ENCODE assay signal across 13 cellular contexts in genomic region chr19:41395355-41395754, GRCh38. TPM values are rescaled to one million over a fixed set of nuclear protein-coding genes. Genes with fewer than 3 reads are reported as not detected.
A peak's percentile ranks its signal among the peaks of the same experiment; 100 is the strongest.
DNase-seq lines count a peak whose midpoint lies in the region; ATAC-seq and TF ChIP-seq lines count a peak whose summit lies in the region.
"Had no signal": no experiment of that assay in that cellular context is flagged by ENCODE, and none has a peak within 500 bp of the region (broad histone marks: within the 10 kb centered on the region; RNA-seq: fewer than 3 reads in every experiment).

No MANE protein-coding gene starts in this region.

- no peak overlapping the region for H4K5ac ChIP-seq in H9 (ENCODE audit: insufficient read length, low read depth, low read length)

- no CpG with 5 or more reads among the region's 6 CpGs for WGBS in H9 (ENCODE audit: extremely low coverage, insufficient read length, low lambda C conversion rate)
- WGBS in endodermal cell (ENCODE audit: insufficient coverage in 1 of 2, insufficient read length in 1 of 2), 2 experiments: 81 to 97% methylated on average over 4 to 6 of the region's 6 CpGs

- no peak for DNase-seq in T-helper 2 cell treated with Interferon-gamma antibody and Interleukin-4, amounts not matched to agents 5 μg/mL and 100 μg/mL, for 36 hours (ENCODE audit: low spot score)
- DNase-seq in T-helper 2 cell (no peak), H9 (no peak), WTC11 (ENCODE audit: low spot score) (no peak), midbrain (lab: John Stamatoyannopoulos, UW) (no peak), endodermal cell (no peak), NCI-H1105 treated with DMSO at 0.1 percent for 48 hours (lab: John Stamatoyannopoulos, UW) (no peak)
- no peak for DNase-seq in naive thymus-derived CD4-positive, alpha-beta T cell
- DNase-seq: NCI-H146, NCI-H510A treated with DMSO at 0.1 percent for 48 hours, small intestine had no signal

- no peak overlapping the region for H2BK15ac ChIP-seq in H9 (ENCODE audit: low read depth, low read length)

- no peak overlapping the region for H3K14ac ChIP-seq in H9 (ENCODE audit: insufficient read depth, low read length)

- no peaks in the 10 kb centered on the region for H3K9me3 Mint-ChIP-seq in T-helper 2 cell treated with Interferon-gamma antibody and Interleukin-4, amounts not matched to agents 5 μg/mL and 100 μg/mL, for 36 hours
- H3K9me3 Mint-ChIP-seq in H9 (no peaks in the 10 kb centered on the region; a peak in 1 of 5 replicates), WTC11 (no peaks in the 10 kb centered on the region), endodermal cell (no peaks in the 10 kb centered on the region)
- no peaks in the 10 kb centered on the region for H3K9me3 Mint-ChIP-seq in naive thymus-derived CD4-positive, alpha-beta T cell

- TF ChIP-seq CTCF in H9 (conservative IDR thresholded peaks at IDR 0.05) (no peak), WTC11 (IDR thresholded peaks at IDR 0.05) (no peak), endodermal cell (conservative IDR thresholded peaks at IDR 0.05) (no peak)

- no peak for ATAC-seq in WTC11
- no peak for ATAC-seq in naive thymus-derived CD4-positive, alpha-beta T cell

- H3K36me3 Mint-ChIP-seq in T-helper 2 cell treated with Interferon-gamma antibody and Interleukin-4, amounts not matched to agents 5 μg/mL and 100 μg/mL, for 36 hours (ENCODE audit: low read depth): peaks cover 15% of the 10 kb centered on the region
- H3K36me3 Mint-ChIP-seq in H9 (ENCODE audit: insufficient read depth in 1 of 3, low read depth in 3 of 3): peaks cover 0 to 30% (median 15%) of the 10 kb centered on the region in 3 experiments; a peak in 5 of 7 replicates
- peaks cover 12% of the 10 kb centered on the region for H3K36me3 Mint-ChIP-seq in WTC11
- peaks cover 4 to 21% (median 6%) of the 10 kb centered on the region in 5 donors for H3K36me3 Mint-ChIP-seq in naive thymus-derived CD4-positive, alpha-beta T cell
- peaks cover 15% of the 10 kb centered on the region for H3K36me3 Mint-ChIP-seq in endodermal cell (ENCODE audit: low read depth)

- H3K27me3 ChIP-seq in H9 (ENCODE audit: insufficient read depth, low read length) (no peaks in the 10 kb centered on the region), endodermal cell (ENCODE audit: control insufficient read depth, insufficient read depth, low read length, poor library complexity, severe bottlenecking) (no peaks in the 10 kb centered on the region)
- no peaks in the 10 kb centered on the region for H3K27me3 ChIP-seq in naive thymus-derived CD4-positive, alpha-beta T cell (ENCODE audit: control insufficient read depth in 2 of 2, insufficient read depth in 2 of 2, low read length in 2 of 2)
- H3K27me3 ChIP-seq: cardiac muscle cell had no signal

- no peaks in the 10 kb centered on the region for H3K27me3 Mint-ChIP-seq in T-helper 2 cell treated with Interferon-gamma antibody and Interleukin-4, amounts not matched to agents 5 μg/mL and 100 μg/mL, for 36 hours (ENCODE audit: low read depth)
- H3K27me3 Mint-ChIP-seq in H9 (ENCODE audit: low read depth) (no peaks in the 10 kb centered on the region; the same call in 1 of the 2 replicates), WTC11 (ENCODE audit: low read depth) (no peaks in the 10 kb centered on the region), endodermal cell (ENCODE audit: insufficient read depth) (no peaks in the 10 kb centered on the region)
- no peaks in the 10 kb centered on the region for H3K27me3 Mint-ChIP-seq in naive thymus-derived CD4-positive, alpha-beta T cell

- peak overlapping the region; percentile 6 for H3K27ac Mint-ChIP-seq in T-helper 2 cell treated with Interferon-gamma antibody and Interleukin-4, amounts not matched to agents 5 μg/mL and 100 μg/mL, for 36 hours
- peak overlapping the region; percentile 6 to 57 (median 22); a peak in 5 of 7 replicates for H3K27ac Mint-ChIP-seq in H9
- H3K27ac Mint-ChIP-seq in WTC11: peak overlapping the region; percentile 48
- H3K27ac Mint-ChIP-seq in naive thymus-derived CD4-positive, alpha-beta T cell: peak overlapping the region in 5 of 9 donors; percentile 59 to 84 (median 80)
- H3K27ac Mint-ChIP-seq in endodermal cell: no peak overlapping the region

- no peak overlapping the region for H3K4me3 ChIP-seq in naive thymus-derived CD4-positive, alpha-beta T cell (ENCODE audit: low read length)
- H3K4me3 ChIP-seq in endodermal cell (ENCODE audit: low read length): no peak overlapping the region
- H3K4me3 ChIP-seq: cardiac muscle cell had no signal

- peaks cover 0 to 35% (median 5%) of the 10 kb centered on the region in 3 experiments for H3K36me3 ChIP-seq in naive thymus-derived CD4-positive, alpha-beta T cell (ENCODE audit: control insufficient read depth in 2 of 3, insufficient read depth in 3 of 3, low read length in 3 of 3)
- H3K36me3 ChIP-seq in endodermal cell (ENCODE audit: control insufficient read depth, insufficient read depth, low read length): peaks cover 12% of the 10 kb centered on the region
- H3K36me3 ChIP-seq: cardiac muscle cell had no signal

- H3K23ac ChIP-seq in H9 (ENCODE audit: insufficient read length, low read depth, low read length): no peak overlapping the region

- no peak overlapping the region for H3K4me2 ChIP-seq in H9 (ENCODE audit: insufficient read depth, insufficient read length, low read length)

- H2AK5ac ChIP-seq in H9 (ENCODE audit: insufficient read length, low read length): no peak overlapping the region

- H2AFZ ChIP-seq in H9 (ENCODE audit: low read length): no peak overlapping the region

- H2BK5ac ChIP-seq in H9 (ENCODE audit: insufficient read length, low read length): no peak overlapping the region

- H3K18ac ChIP-seq in H9 (ENCODE audit: insufficient read length, low read depth, low read length): no peak overlapping the region

- H3K27ac ChIP-seq in H9 (ENCODE audit: insufficient read length, low read depth, low read length) (no peak overlapping the region), endodermal cell (ENCODE audit: low read depth, low read length) (no peak overlapping the region)
- H3K27ac ChIP-seq in naive thymus-derived CD4-positive, alpha-beta T cell (ENCODE audit: low read depth, low read length): no peak overlapping the region
- H3K27ac ChIP-seq: cardiac muscle cell had no signal

- no peak overlapping the region for H3K9ac ChIP-seq in H9 (ENCODE audit: extremely low read depth, insufficient read length, low read length)
- H3K9ac ChIP-seq in endodermal cell (ENCODE audit: extremely low read depth, low read length, poor library complexity, severe bottlenecking): no peak overlapping the region

- H3K9me3 ChIP-seq in H9 (ENCODE audit: control insufficient read depth, low read depth, low read length) (no peaks in the 10 kb centered on the region), endodermal cell (ENCODE audit: control insufficient read depth, low read length) (no peaks in the 10 kb centered on the region)
- H3K9me3 ChIP-seq in naive thymus-derived CD4-positive, alpha-beta T cell (ENCODE audit: control insufficient read depth in 2 of 3, low read length in 3 of 3): no peaks in the 10 kb centered on the region

- H3K56ac ChIP-seq in H9 (ENCODE audit: insufficient read length, low read depth, low read length): no peak overlapping the region

- no peaks in the 10 kb centered on the region for H3K79me2 ChIP-seq in H9 (ENCODE audit: insufficient read depth, low read length)

- H3T11ph ChIP-seq in H9 (ENCODE audit: low read length): no peak overlapping the region

- H4K20me1 ChIP-seq in H9 (ENCODE audit: control insufficient read depth, insufficient read depth, insufficient read length): no peaks in the 10 kb centered on the region

- no peak overlapping the region for H3K4ac ChIP-seq in H9 (ENCODE audit: low read depth, low read length)

- no peak overlapping the region for H2BK12ac ChIP-seq in H9 (ENCODE audit: insufficient read length, low read depth, low read length)

- peaks cover 9% of the 10 kb centered on the region for H3K23me2 ChIP-seq in H9 (ENCODE audit: insufficient read length, low read depth, low read length, poor library complexity, severe bottlenecking)

- intact Hi-C loops in naive thymus-derived CD4-positive, alpha-beta T cell (cut with micrococcal nuclease): loop anchor here (5.0 to 10.0 kb wide), 3 partner anchors 678 to 1027 kb away; partner anchors contain the start of genes COQ8B (in 1 of the 2), ITPKC (in 1 of the 2) and SERTAD3 (in 1 of the 2)

- H2BK20ac ChIP-seq in H9 (ENCODE audit: low read depth, low read length, poor library complexity, severe bottlenecking): no peak overlapping the region

- H3K4me1 ChIP-seq in H9 (ENCODE audit: insufficient read depth, low read length) (no peaks in the 10 kb centered on the region), endodermal cell (ENCODE audit: control insufficient read depth, insufficient read depth, low read length) (peaks cover 2% of the 10 kb centered on the region)
- peaks cover 19 to 23% of the 10 kb centered on the region in 2 donors for H3K4me1 ChIP-seq in naive thymus-derived CD4-positive, alpha-beta T cell (ENCODE audit: control insufficient read depth in 2 of 2, insufficient read depth in 2 of 2, low read length in 2 of 2)

- POLR2A ChIA-PET in WTC11 (lab: Charles Lee): no interaction called here
- POLR2A ChIA-PET in naive thymus-derived CD4-positive, alpha-beta T cell (lab: Charles Lee): interaction anchor here (2.7 to 4.0 kb wide), 2 partner anchors 31 to 43 kb away, joined by 12 to 13 read pairs; partner anchors contain the start of gene B9D2

- H3K4me3 Mint-ChIP-seq in T-helper 2 cell treated with Interferon-gamma antibody and Interleukin-4, amounts not matched to agents 5 μg/mL and 100 μg/mL, for 36 hours: peak overlapping the region; percentile 52
- H3K4me3 Mint-ChIP-seq in H9 (peak overlapping the region; percentile 73 to 99; a peak in 4 of 5 replicates), WTC11 (peak overlapping the region; percentile 100), endodermal cell (no peak overlapping the region)
- H3K4me3 Mint-ChIP-seq in naive thymus-derived CD4-positive, alpha-beta T cell: peak overlapping the region; percentile 24 to 99 (median 78)

- no peak overlapping the region for H4K91ac ChIP-seq in H9 (ENCODE audit: insufficient read length, low read depth, low read length)

- CTCF ChIA-PET in WTC11 (lab: Charles Lee): no interaction called here
- CTCF ChIA-PET in naive thymus-derived CD4-positive, alpha-beta T cell (lab: Charles Lee): no interaction called here

- peaks cover 6% of the 10 kb centered on the region for H3K79me1 ChIP-seq in H9 (ENCODE audit: insufficient read depth, low read depth, low read length, poor library complexity, severe bottlenecking)

- peaks cover 27% of the 10 kb centered on the region for H3K4me1 Mint-ChIP-seq in T-helper 2 cell treated with Interferon-gamma antibody and Interleukin-4, amounts not matched to agents 5 μg/mL and 100 μg/mL, for 36 hours (ENCODE audit: low read depth)
- H3K4me1 Mint-ChIP-seq in H9 (peaks cover 21 to 24% of the 10 kb centered on the region in 2 experiments), WTC11 (peaks cover 22% of the 10 kb centered on the region), endodermal cell (peaks cover 11% of the 10 kb centered on the region)
- peaks cover 33 to 48% (median 41%) of the 10 kb centered on the region in 7 donors for H3K4me1 Mint-ChIP-seq in naive thymus-derived CD4-positive, alpha-beta T cell

- no peak overlapping the region for H2BK120ac ChIP-seq in H9 (ENCODE audit: low read depth, low read length, poor library complexity, severe bottlenecking)

- H4K8ac ChIP-seq in H9 (replicated peaks; ENCODE audit: insufficient read length, low read depth, low read length): no peak overlapping the region

RNA-seq across cellular contexts. Expression of gene EXOSC5, which starts 1.8 kb away (rescaled TPM):
- 58.7 and 62.1 TPM in 2 replicates for total RNA-seq in H9 (2021)
- total RNA-seq in WTC11 (2021): 56.4 to 60.3 TPM (median 56.6 TPM) in 3 replicates
- total RNA-seq in naive thymus-derived CD4-positive, alpha-beta T cell: 10 to 100 TPM; 15.0 to 37.5 (median 20.6) TPM
- 10 to 100 TPM; 76.0 to 84.8 TPM for polyA plus RNA-seq in naive thymus-derived CD4-positive, alpha-beta T cell
- 10 to 100 TPM; 15.7 to 23.6 TPM for total RNA-seq in endodermal cell
- polyA plus RNA-seq in endodermal cell (2013, experiment 1 of 2): 21.9 TPM
- polyA plus RNA-seq in endodermal cell (2013, experiment 2 of 2): 19.8 TPM

RNA-seq across cellular contexts. Expression of gene BCKDHA, which starts 2.3 kb away (rescaled TPM):
- 21.1 and 28.3 TPM in 2 replicates for total RNA-seq in H9 (2021)
- 18.8 to 34.8 TPM (median 32.6 TPM) in 3 replicates for total RNA-seq in WTC11 (2021)
- total RNA-seq in naive thymus-derived CD4-positive, alpha-beta T cell: 10 to 100 TPM; 19.4 to 25.0 (median 20.5) TPM
- 10 to 100 TPM; 45.1 to 55.9 TPM for polyA plus RNA-seq in naive thymus-derived CD4-positive, alpha-beta T cell
- 10 to 100 TPM; 18.0 to 21.6 TPM for total RNA-seq in endodermal cell
- polyA plus RNA-seq in endodermal cell (2013, experiment 1 of 2): 44.2 TPM
- 36.3 TPM for polyA plus RNA-seq in endodermal cell (2013, experiment 2 of 2)

RNA-seq across cellular contexts. Expression of gene TMEM91, which starts 19.0 kb away (rescaled TPM):
- 5.7 and 6.1 TPM in 2 replicates for total RNA-seq in H9 (2021)
- 5.3 to 6.0 TPM (median 5.3 TPM) in 3 replicates for total RNA-seq in WTC11 (2021)
- total RNA-seq in naive thymus-derived CD4-positive, alpha-beta T cell: 10 to 100 TPM in 4 of 5 experiments, 1 to 10 TPM in 1; 8.2 to 18.1 (median 16.0) TPM
- polyA plus RNA-seq in naive thymus-derived CD4-positive, alpha-beta T cell: 1 to 10 TPM; 5.2 to 8.6 TPM
- total RNA-seq in endodermal cell: 10 to 100 TPM in 1 of 2 donors, 1 to 10 TPM in 1; 5.7 to 16.5 TPM
- 8.9 TPM for polyA plus RNA-seq in endodermal cell (2013, experiment 1 of 2)
- 10.4 TPM for polyA plus RNA-seq in endodermal cell (2013, experiment 2 of 2)

RNA-seq across cellular contexts. Expression of gene B9D2, which starts 31.4 kb away (rescaled TPM):
- total RNA-seq in H9 (2021) (4.8 and 5.2 TPM in 2 replicates), WTC11 (2021) (4.5 to 6.3 TPM (median 4.7 TPM) in 3 replicates), endodermal cell (1 to 10 TPM; 4.5 to 6.2 TPM)
- 10 to 100 TPM; 11.6 to 38.9 (median 12.5) TPM for total RNA-seq in naive thymus-derived CD4-positive, alpha-beta T cell
- 10 to 100 TPM; 18.0 to 20.5 TPM for polyA plus RNA-seq in naive thymus-derived CD4-positive, alpha-beta T cell
- 8.9 TPM for polyA plus RNA-seq in endodermal cell (2013, experiment 1 of 2)
- polyA plus RNA-seq in endodermal cell (2013, experiment 2 of 2): 12.0 TPM

RNA-seq across cellular contexts. Expression of gene B3GNT8, which starts 31.8 kb away (rescaled TPM):
- 0.86 and 0.96 TPM in 2 replicates for total RNA-seq in H9 (2021)
- 0.96 to 2.3 TPM (median 1.2 TPM) in 3 replicates for total RNA-seq in WTC11 (2021)
- 1 to 10 TPM in 3 of 5 experiments, under 1 TPM in 2; 0.32 to 5.3 (median 1.1) TPM for total RNA-seq in naive thymus-derived CD4-positive, alpha-beta T cell
- under 1 TPM; 0.19 to 0.37 TPM for polyA plus RNA-seq in naive thymus-derived CD4-positive, alpha-beta T cell
- total RNA-seq in endodermal cell: 1 to 10 TPM; 3.9 to 4.7 TPM
- 2.1 TPM for polyA plus RNA-seq in endodermal cell (2013, experiment 1 of 2)
- polyA plus RNA-seq in endodermal cell (2013, experiment 2 of 2): 2.2 TPM
- polyA plus RNA-seq: neural cell had no signal
